In genomic region chr4:52825311-52826090, GRCh38 we compare ENCODE assay signal across 15 cellular contexts. TPM values are rescaled to one million over a fixed set of nuclear protein-coding genes. Genes with fewer than 3 reads are reported as not detected.
A peak's percentile ranks its signal among the peaks of the same experiment; 100 is the strongest.
DNase-seq lines count a peak whose midpoint lies in the region; ATAC-seq and TF ChIP-seq lines count a peak whose summit lies in the region.
"Had no signal": no experiment of that assay in that cellular context is flagged by ENCODE, and none has a peak within 500 bp of the region (broad histone marks: within the 10 kb centered on the region; RNA-seq: fewer than 3 reads in every experiment).

No MANE protein-coding gene starts in this region.

- H3K36me3 ChIP-seq in lower lobe of right lung (no peaks in the 10 kb centered on the region), prostate gland (no peaks in the 10 kb centered on the region)
- H3K36me3 ChIP-seq: left lung had no signal

- no peaks in the 10 kb centered on the region for H4K20me1 ChIP-seq in H9 (ENCODE audit: control insufficient read depth, insufficient read depth, insufficient read length)

- no peak overlapping the region for H3K4me2 ChIP-seq in H9 (ENCODE audit: insufficient read depth, insufficient read length, low read length)

- no peak overlapping the region for H4K5ac ChIP-seq in H9 (ENCODE audit: insufficient read length, low read depth, low read length)

- no peaks in the 10 kb centered on the region for H3K9me3 ChIP-seq in H9 (ENCODE audit: control insufficient read depth, low read depth, low read length)
- H3K9me3 ChIP-seq in lower lobe of right lung, result no peaks in the 10 kb centered on the region
- H3K9me3 ChIP-seq in prostate gland, result no peaks in the 10 kb centered on the region
- H3K9me3 ChIP-seq: left lung had no signal

- H4K91ac ChIP-seq in H9 (ENCODE audit: insufficient read length, low read depth, low read length), result no peak overlapping the region

- POLR2A ChIA-PET in RWPE1 (lab: Yijun Ruan, JAX; ENCODE audit: low non-redundant PET), result no interaction called here

- peaks cover 7 to 12% of the 10 kb centered on the region in 2 experiments for H3K4me1 Mint-ChIP-seq in H9
- peaks cover 16% of the 10 kb centered on the region for H3K4me1 Mint-ChIP-seq in progenitor cell of endocrine pancreas (ENCODE audit: low read depth)

- H3K36me3 Mint-ChIP-seq in H9 (ENCODE audit: insufficient read depth in 1 of 3, low read depth in 3 of 3) (peaks cover 0 to 4% (median 0%) of the 10 kb centered on the region in 3 experiments; a peak in 3 of 7 replicates), progenitor cell of endocrine pancreas (ENCODE audit: insufficient read depth) (no peaks in the 10 kb centered on the region)

- no peak overlapping the region for H3K23ac ChIP-seq in H9 (ENCODE audit: insufficient read length, low read depth, low read length)

- no peaks in the 10 kb centered on the region; the same call in 1 of the 2 replicates for H3K27me3 Mint-ChIP-seq in H9 (ENCODE audit: low read depth)
- peaks cover 3% of the 10 kb centered on the region for H3K27me3 Mint-ChIP-seq in progenitor cell of endocrine pancreas

- H3K27ac Mint-ChIP-seq in H9 (peak overlapping the region in 1 of 3 experiments; percentile 23; a peak in 3 of 7 replicates), progenitor cell of endocrine pancreas (peak overlapping the region; percentile 92)

- TF ChIP-seq CTCF in H9 (conservative IDR thresholded peaks at IDR 0.05), result no peak
- TF ChIP-seq CTCF in RWPE1 (conservative IDR thresholded peaks at IDR 0.05; ENCODE audit: low read depth), result no peak
- TF ChIP-seq CTCF in foreskin keratinocyte (conservative IDR thresholded peaks at IDR 0.05), result no peak
- no peak for TF ChIP-seq CTCF in progenitor cell of endocrine pancreas (IDR thresholded peaks at IDR 0.05; ENCODE audit: unreplicated experiment)
- TF ChIP-seq CTCF in lower lobe of right lung (IDR thresholded peaks at IDR 0.05), result no peak
- no peak for TF ChIP-seq CTCF in prostate gland (IDR thresholded peaks at IDR 0.05)

- H3K14ac ChIP-seq in H9 (ENCODE audit: insufficient read depth, low read length), result no peak overlapping the region

- no peak overlapping the region for H2BK20ac ChIP-seq in H9 (ENCODE audit: low read depth, low read length, poor library complexity, severe bottlenecking)

- peak; percentile 37 for ATAC-seq in foreskin keratinocyte
- no peak for ATAC-seq in lower lobe of right lung
- ATAC-seq: GM12878 had no signal

- no peaks in the 10 kb centered on the region for H3K79me2 ChIP-seq in H9 (ENCODE audit: insufficient read depth, low read length)

- H3K79me1 ChIP-seq in H9 (ENCODE audit: insufficient read depth, low read depth, low read length, poor library complexity, severe bottlenecking), result no peaks in the 10 kb centered on the region

- H3K4me3 Mint-ChIP-seq in H9 (no peak overlapping the region), progenitor cell of endocrine pancreas (ENCODE audit: low read depth) (no peak overlapping the region)

- H2AK5ac ChIP-seq in H9 (ENCODE audit: insufficient read length, low read length), result no peak overlapping the region

- no peak overlapping the region for H3K18ac ChIP-seq in H9 (ENCODE audit: insufficient read length, low read depth, low read length)

- no peak overlapping the region for H2BK15ac ChIP-seq in H9 (ENCODE audit: low read depth, low read length)

- H2BK5ac ChIP-seq in H9 (ENCODE audit: insufficient read length, low read length), result no peak overlapping the region

- H3K4me3 ChIP-seq in lower lobe of right lung (no peak overlapping the region), prostate gland (no peak overlapping the region)
- H3K4me3 ChIP-seq: coronary artery, GM12878, left lung had no signal

- H2AFZ ChIP-seq in H9 (ENCODE audit: low read length), result no peak overlapping the region

- H2BK120ac ChIP-seq in H9 (ENCODE audit: low read depth, low read length, poor library complexity, severe bottlenecking), result no peak overlapping the region

- CTCF ChIA-PET in RWPE1 (lab: Yijun Ruan, JAX), result interaction anchor here (0.7 kb wide), 1 partner anchor 45 kb away, joined by 3 read pairs; no protein-coding TSS in a partner anchor

- intact Hi-C loops in lower lobe of right lung (cut with DNase I) (no loop called here), prostate gland (cut with DNase I) (no loop called here)

- H3K4ac ChIP-seq in H9 (ENCODE audit: low read depth, low read length), result no peak overlapping the region

- no peak overlapping the region for H3K27ac ChIP-seq in H9 (ENCODE audit: insufficient read length, low read depth, low read length)
- H3K27ac ChIP-seq in RWPE1, result peak overlapping the region; percentile 68; the same call in 1 of the 2 replicates
- H3K27ac ChIP-seq in foreskin keratinocyte, result no peak overlapping the region
- H3K27ac ChIP-seq in lower lobe of right lung, result no peak overlapping the region
- no peak overlapping the region for H3K27ac ChIP-seq in prostate gland
- H3K27ac ChIP-seq: coronary artery had no signal

- H3K4me1 ChIP-seq in H9 (ENCODE audit: insufficient read depth, low read length), result no peaks in the 10 kb centered on the region; the same call in 1 of the 2 replicates
- H3K4me1 ChIP-seq in foreskin keratinocyte, result peaks cover 17% of the 10 kb centered on the region
- H3K4me1 ChIP-seq in lower lobe of right lung, result peaks cover 5% of the 10 kb centered on the region
- no peaks in the 10 kb centered on the region for H3K4me1 ChIP-seq in prostate gland (replicated peaks)

- H4K8ac ChIP-seq in H9 (replicated peaks; ENCODE audit: insufficient read length, low read depth, low read length), result no peak overlapping the region

- H3K27me3 ChIP-seq in H9 (ENCODE audit: insufficient read depth, low read length) (no peaks in the 10 kb centered on the region), foreskin keratinocyte (no peaks in the 10 kb centered on the region), lower lobe of right lung (ENCODE audit: low read depth) (no peaks in the 10 kb centered on the region), prostate gland (replicated peaks; ENCODE audit: insufficient read depth) (no peaks in the 10 kb centered on the region)
- H3K27me3 ChIP-seq: left lung had no signal

- no CpG with 5 or more reads among the region's 7 CpGs for WGBS in H9 (ENCODE audit: extremely low coverage, insufficient read length, low lambda C conversion rate)
- whole genome bisulfite sequencing in prostate gland, result 38% methylated on average over 7 of the region's 7 CpGs

- H2BK12ac ChIP-seq in H9 (ENCODE audit: insufficient read length, low read depth, low read length), result no peak overlapping the region

- no peak overlapping the region for H3T11ph ChIP-seq in H9 (ENCODE audit: low read length)

- no peaks in the 10 kb centered on the region for H3K23me2 ChIP-seq in H9 (ENCODE audit: insufficient read length, low read depth, low read length, poor library complexity, severe bottlenecking)

- DNase-seq in H9 (peak; percentile 17), RWPE1 (ENCODE audit: low spot score) (no peak), foreskin keratinocyte (peak in 1 of 2 donors; percentile 46), progenitor cell of endocrine pancreas (ENCODE audit: low spot score, unreplicated experiment) (no peak), UCSD-AML1 (lab: John Stamatoyannopoulos, UW; ENCODE audit: unreplicated experiment) (no peak), lower lobe of right lung (no peak), superior temporal gyrus (ENCODE audit: extremely low spot score) (no peak), prostate gland (ENCODE audit: low spot score) (no peak)
- DNase-seq: activated CD4-positive, alpha-beta T cell treated with anti-CD3 and anti-CD28 coated beads for 1 hour; activated gamma-delta T cell; DMS 273 treated with DMSO at 0.1 percent for 48 hours; NCI-H82 had no signal

- no peak overlapping the region for H3K56ac ChIP-seq in H9 (ENCODE audit: insufficient read length, low read depth, low read length)

- TF ChIP-seq POLR2A in prostate gland (IDR thresholded peaks at IDR 0.05), result no peak

- H3K9me3 Mint-ChIP-seq in H9, result peaks cover 0 to 7% of the 10 kb centered on the region in 2 experiments; a peak in 1 of 5 replicates
- H3K9me3 Mint-ChIP-seq in progenitor cell of endocrine pancreas (ENCODE audit: low read depth), result no peaks in the 10 kb centered on the region

- no peak overlapping the region for H3K9ac ChIP-seq in H9 (ENCODE audit: extremely low read depth, insufficient read length, low read length)

RNA-seq across cellular contexts. Expression of gene RASL11B, which starts 36.6 kb away (rescaled TPM):
- total RNA-seq in H9 (2021), result 28.3 and 30.0 TPM in 2 replicates
- 2.3 and 2.5 TPM in 2 replicates for total RNA-seq in foreskin keratinocyte
- polyA plus RNA-seq in foreskin keratinocyte, result 1.5 and 2.0 TPM in 2 replicates
- 9.3 and 9.7 TPM in 2 replicates for total RNA-seq in progenitor cell of endocrine pancreas
- total RNA-seq in lower lobe of right lung, result 0.41 TPM
- 10 to 100 TPM in 1 of 2 donors, under 1 TPM in 1; 0.18 to 27.1 TPM for total RNA-seq in prostate gland
